In the genomic region with DNA sequence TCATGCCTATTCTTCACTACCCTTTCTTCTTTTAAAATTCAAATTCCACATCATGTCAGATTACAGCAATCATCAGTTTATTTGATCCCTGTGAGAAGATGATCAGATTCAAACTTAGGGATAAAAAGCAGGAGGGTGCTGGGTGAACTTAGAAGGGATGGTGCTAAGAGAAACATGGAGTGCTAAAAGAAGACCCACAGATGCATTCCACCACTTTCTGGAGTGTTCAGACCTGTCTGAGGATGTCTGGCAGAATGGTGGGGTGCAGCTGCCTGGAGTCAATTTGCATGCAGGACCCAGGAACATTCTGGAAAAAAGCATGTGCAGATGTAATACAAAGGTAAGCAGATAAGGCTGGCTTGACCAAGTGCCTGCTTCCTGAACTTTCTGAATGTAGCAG, we compare ENCODE assay signal across 9 cellular contexts.
"Had no signal": no experiment of that assay in that cellular context is flagged by ENCODE, and none has a peak within 500 bp of the region (broad histone marks: within the 10 kb centered on the region; RNA-seq: fewer than 3 reads in every experiment).

No MANE protein-coding gene starts in this region.

- H3K27ac ChIP-seq: VCaP, WERI-Rb-1 had no signal

- H3K36me3 ChIP-seq: WERI-Rb-1 had no signal

- ATAC-seq: activated CD4-positive, alpha-beta T cell treated with anti-CD3 and anti-CD28 coated beads for 36 hours; activated CD4-positive, CD25-positive, alpha-beta regulatory T cell treated with anti-CD3 and anti-CD28 coated beads, Interleukin-2, amount 50 U/mL, for 24 hours; activated CD8-positive, alpha-beta memory T cell treated with anti-CD3 and anti-CD28 coated beads, Interleukin-2, amount 10 ng/mL, durations not matched to agents 7 days and 5 days; activated CD8-positive, alpha-beta T cell treated with anti-CD3 and anti-CD28 coated beads for 36 hours; activated CD8-positive, alpha-beta T cell treated with anti-CD3 and anti-CD28 coated beads, Interleukin-2, amount 10 ng/mL, durations not matched to agents 7 days and 5 days; T-helper 17 cell; WTC11 had no signal
